1 cellular context compared by ENCODE assay signal in the genomic region with DNA sequence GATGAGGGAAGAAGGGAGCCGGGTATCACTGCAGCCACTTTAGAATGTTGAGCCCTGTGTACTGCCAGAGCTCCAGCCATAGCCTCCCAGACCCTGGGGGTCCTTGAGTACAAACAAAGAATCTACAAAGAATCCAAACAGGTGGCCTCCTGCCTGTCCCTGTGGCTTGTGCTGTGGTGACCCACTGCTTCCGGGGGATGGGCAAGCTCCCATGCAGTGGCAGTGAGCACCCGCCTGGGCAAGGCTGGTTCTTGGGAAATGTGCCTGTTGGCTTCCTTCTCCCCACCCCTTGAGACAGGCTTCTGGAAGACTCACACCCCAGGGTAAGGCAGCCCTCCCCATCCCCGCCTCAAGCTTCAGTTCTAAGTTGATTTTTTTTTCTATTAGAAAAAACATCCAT.
TF ChIP-seq lines count a peak whose summit lies in the region.

No MANE protein-coding gene starts in this region.

TF ChIP-seq in GM23338, 12 proteins besides CTCF, POLR2A, EP300 and RAD21 (continued from another document):
- TF ChIP-seq, protein P1, sequence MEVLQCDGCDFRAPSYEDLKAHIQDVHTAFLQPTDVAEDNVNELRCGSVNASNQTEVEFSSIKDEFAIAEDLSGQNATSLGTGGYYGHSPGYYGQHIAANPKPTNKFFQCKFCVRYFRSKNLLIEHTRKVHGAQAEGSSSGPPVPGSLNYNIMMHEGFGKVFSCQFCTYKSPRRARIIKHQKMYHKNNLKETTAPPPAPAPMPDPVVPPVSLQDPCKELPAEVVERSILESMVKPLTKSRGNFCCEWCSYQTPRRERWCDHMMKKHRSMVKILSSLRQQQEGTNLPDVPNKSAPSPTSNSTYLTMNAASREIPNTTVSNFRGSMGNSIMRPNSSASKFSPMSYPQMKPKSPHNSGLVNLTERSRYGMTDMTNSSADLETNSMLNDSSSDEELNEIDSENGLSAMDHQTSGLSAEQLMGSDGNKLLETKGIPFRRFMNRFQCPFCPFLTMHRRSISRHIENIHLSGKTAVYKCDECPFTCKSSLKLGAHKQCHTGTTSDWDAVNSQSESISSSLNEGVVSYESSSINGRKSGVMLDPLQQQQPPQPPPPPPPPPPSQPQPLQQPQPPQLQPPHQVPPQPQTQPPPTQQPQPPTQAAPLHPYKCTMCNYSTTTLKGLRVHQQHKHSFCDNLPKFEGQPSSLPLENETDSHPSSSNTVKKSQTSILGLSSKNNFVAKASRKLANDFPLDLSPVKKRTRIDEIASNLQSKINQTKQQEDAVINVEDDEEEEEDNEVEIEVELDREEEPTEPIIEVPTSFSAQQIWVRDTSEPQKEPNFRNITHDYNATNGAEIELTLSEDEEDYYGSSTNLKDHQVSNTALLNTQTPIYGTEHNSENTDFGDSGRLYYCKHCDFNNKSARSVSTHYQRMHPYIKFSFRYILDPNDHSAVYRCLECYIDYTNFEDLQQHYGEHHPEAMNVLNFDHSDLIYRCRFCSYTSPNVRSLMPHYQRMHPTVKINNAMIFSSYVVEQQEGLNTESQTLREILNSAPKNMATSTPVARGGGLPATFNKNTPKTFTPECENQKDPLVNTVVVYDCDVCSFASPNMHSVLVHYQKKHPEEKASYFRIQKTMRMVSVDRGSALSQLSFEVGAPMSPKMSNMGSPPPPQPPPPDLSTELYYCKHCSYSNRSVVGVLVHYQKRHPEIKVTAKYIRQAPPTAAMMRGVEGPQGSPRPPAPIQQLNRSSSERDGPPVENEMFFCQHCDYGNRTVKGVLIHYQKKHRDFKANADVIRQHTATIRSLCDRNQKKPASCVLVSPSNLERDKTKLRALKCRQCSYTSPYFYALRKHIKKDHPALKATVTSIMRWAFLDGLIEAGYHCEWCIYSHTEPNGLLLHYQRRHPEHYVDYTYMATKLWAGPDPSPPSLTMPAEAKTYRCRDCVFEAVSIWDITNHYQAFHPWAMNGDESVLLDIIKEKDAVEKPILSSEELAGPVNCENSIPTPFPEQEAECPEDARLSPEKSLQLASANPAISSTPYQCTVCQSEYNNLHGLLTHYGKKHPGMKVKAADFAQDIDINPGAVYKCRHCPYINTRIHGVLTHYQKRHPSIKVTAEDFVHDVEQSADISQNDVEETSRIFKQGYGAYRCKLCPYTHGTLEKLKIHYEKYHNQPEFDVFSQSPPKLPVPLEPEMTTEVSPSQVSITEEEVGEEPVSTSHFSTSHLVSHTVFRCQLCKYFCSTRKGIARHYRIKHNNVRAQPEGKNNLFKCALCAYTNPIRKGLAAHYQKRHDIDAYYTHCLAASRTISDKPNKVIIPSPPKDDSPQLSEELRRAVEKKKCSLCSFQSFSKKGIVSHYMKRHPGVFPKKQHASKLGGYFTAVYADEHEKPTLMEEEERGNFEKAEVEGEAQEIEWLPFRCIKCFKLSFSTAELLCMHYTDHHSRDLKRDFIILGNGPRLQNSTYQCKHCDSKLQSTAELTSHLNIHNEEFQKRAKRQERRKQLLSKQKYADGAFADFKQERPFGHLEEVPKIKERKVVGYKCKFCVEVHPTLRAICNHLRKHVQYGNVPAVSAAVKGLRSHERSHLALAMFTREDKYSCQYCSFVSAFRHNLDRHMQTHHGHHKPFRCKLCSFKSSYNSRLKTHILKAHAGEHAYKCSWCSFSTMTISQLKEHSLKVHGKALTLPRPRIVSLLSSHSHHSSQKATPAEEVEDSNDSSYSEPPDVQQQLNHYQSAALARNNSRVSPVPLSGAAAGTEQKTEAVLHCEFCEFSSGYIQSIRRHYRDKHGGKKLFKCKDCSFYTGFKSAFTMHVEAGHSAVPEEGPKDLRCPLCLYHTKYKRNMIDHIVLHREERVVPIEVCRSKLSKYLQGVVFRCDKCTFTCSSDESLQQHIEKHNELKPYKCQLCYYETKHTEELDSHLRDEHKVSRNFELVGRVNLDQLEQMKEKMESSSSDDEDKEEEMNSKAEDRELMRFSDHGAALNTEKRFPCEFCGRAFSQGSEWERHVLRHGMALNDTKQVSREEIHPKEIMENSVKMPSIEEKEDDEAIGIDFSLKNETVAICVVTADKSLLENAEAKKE (CRISPR knock-in tag; IDR thresholded peaks at IDR 0.05): no peak
- TF ChIP-seq, protein P2, sequence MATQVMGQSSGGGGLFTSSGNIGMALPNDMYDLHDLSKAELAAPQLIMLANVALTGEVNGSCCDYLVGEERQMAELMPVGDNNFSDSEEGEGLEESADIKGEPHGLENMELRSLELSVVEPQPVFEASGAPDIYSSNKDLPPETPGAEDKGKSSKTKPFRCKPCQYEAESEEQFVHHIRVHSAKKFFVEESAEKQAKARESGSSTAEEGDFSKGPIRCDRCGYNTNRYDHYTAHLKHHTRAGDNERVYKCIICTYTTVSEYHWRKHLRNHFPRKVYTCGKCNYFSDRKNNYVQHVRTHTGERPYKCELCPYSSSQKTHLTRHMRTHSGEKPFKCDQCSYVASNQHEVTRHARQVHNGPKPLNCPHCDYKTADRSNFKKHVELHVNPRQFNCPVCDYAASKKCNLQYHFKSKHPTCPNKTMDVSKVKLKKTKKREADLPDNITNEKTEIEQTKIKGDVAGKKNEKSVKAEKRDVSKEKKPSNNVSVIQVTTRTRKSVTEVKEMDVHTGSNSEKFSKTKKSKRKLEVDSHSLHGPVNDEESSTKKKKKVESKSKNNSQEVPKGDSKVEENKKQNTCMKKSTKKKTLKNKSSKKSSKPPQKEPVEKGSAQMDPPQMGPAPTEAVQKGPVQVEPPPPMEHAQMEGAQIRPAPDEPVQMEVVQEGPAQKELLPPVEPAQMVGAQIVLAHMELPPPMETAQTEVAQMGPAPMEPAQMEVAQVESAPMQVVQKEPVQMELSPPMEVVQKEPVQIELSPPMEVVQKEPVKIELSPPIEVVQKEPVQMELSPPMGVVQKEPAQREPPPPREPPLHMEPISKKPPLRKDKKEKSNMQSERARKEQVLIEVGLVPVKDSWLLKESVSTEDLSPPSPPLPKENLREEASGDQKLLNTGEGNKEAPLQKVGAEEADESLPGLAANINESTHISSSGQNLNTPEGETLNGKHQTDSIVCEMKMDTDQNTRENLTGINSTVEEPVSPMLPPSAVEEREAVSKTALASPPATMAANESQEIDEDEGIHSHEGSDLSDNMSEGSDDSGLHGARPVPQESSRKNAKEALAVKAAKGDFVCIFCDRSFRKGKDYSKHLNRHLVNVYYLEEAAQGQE (IDR thresholded peaks at IDR 0.05; ENCODE audit: unreplicated experiment): no peak
- TF ChIP-seq ZNF331 (CRISPR knock-in tag; IDR thresholded peaks at IDR 0.05; ENCODE audit: low read depth): no peak
- TF ChIP-seq CREB1 (CRISPR knock-in tag; IDR thresholded peaks at IDR 0.05; ENCODE audit: low read depth): no peak
- TF ChIP-seq EZH2 (IDR thresholded peaks at IDR 0.05; ENCODE audit: low read depth, unreplicated experiment): no peak
- TF ChIP-seq, protein P3, sequence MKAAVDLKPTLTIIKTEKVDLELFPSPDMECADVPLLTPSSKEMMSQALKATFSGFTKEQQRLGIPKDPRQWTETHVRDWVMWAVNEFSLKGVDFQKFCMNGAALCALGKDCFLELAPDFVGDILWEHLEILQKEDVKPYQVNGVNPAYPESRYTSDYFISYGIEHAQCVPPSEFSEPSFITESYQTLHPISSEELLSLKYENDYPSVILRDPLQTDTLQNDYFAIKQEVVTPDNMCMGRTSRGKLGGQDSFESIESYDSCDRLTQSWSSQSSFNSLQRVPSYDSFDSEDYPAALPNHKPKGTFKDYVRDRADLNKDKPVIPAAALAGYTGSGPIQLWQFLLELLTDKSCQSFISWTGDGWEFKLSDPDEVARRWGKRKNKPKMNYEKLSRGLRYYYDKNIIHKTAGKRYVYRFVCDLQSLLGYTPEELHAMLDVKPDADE (IDR thresholded peaks at IDR 0.05): no peak
TF ChIP-seq in GM23338: peak in this region for 0.
